8 cellular contexts compared by ENCODE assay signal in the genomic region with DNA sequence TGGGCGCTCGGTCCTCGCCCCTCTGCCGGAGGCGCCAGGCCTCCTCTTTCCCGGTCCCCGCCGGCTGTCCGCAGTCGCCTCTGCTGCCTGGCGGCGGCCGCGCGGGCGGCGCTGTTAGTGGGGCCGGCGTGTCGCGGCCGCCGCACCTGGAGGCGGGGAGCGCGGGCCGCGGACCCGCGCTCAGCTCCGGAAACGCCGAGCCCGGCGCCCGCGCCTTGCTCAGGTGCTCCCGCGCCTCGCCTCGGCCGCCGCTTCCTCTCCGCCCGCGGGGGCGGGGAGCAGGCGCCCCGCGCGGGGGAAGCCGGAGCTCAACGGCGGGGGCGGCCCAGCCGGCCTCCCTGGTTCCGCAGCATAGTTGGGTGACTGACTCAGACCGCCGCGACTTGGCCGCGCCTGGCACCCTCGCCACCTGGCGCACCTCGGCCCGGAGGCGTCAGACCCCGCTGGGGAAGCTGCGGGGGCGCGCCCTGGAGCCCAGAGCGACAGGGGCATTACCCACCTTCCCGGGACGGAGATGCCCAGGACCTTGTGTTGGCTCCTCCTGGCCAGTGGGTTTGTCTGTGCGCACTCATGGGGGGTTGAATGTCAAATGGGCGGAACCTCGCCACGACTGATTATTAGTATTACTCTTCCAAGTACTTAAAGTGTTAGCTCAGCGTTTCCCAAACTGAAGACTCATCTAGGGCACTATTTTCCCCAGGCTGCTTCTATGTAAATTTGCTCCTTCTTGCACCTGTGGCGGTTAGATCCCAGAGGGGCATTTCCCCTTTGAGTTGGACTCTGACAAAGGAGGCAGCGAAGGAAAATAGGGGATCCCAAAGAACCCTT. TPM values are rescaled to one million over a fixed set of nuclear protein-coding genes. Genes with fewer than 3 reads are reported as not detected.
DNase-seq lines count a peak whose midpoint lies in the region; ATAC-seq and TF ChIP-seq lines count a peak whose summit lies in the region.

A gene with protein sequence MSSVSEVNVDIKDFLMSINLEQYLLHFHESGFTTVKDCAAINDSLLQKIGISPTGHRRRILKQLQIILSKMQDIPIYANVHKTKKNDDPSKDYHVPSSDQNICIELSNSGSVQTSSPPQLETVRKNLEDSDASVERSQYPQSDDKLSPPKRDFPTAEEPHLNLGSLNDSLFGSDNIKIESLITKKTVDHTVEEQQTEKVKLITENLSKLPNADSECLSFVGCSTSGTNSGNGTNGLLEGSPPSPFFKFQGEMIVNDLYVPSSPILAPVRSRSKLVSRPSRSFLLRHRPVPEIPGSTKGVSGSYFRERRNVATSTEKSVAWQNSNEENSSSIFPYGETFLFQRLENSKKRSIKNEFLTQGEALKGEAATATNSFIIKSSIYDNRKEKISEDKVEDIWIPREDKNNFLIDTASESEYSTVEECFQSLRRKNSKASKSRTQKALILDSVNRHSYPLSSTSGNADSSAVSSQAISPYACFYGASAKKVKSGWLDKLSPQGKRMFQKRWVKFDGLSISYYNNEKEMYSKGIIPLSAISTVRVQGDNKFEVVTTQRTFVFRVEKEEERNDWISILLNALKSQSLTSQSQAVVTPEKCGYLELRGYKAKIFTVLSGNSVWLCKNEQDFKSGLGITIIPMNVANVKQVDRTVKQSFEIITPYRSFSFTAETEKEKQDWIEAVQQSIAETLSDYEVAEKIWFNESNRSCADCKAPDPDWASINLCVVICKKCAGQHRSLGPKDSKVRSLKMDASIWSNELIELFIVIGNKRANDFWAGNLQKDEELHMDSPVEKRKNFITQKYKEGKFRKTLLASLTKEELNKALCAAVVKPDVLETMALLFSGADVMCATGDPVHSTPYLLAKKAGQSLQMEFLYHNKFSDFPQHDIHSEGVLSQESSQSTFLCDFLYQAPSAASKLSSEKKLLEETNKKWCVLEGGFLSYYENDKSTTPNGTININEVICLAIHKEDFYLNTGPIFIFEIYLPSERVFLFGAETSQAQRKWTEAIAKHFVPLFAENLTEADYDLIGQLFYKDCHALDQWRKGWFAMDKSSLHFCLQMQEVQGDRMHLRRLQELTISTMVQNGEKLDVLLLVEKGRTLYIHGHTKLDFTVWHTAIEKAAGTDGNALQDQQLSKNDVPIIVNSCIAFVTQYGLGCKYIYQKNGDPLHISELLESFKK (N-terminal part only) (minus strand): TSS at position 258 of the 828 bp plus-strand sequence. CDS start 15,028 bp downstream, outside the sequence.

- no peaks in the 10 kb centered on the region for H3K27me3 ChIP-seq in lower lobe of right lung (ENCODE audit: low read depth)

- CTCF ChIA-PET in HEK293T (lab: Yijun Ruan, JAX) = interaction anchor here (0.5 to 1.4 kb wide), 3 partner anchors 10 to 802 kb away, joined by 4 to 6 read pairs (median 4); no protein-coding TSS in a partner anchor

- TF ChIP-seq POLR2A in NB4 (IDR thresholded peaks at IDR 0.05; ENCODE audit: extremely low read depth, insufficient read length) = peak; percentile 21

- peak within 1 kb of the TSS; percentile 60 to 83 for H3K27ac ChIP-seq in coronary artery
- peak within 1 kb of the TSS; percentile 89 for H3K27ac ChIP-seq in lower lobe of right lung

- POLR2A ChIA-PET in HEK293T (lab: Yijun Ruan, JAX) = interaction anchor here (1.0 to 1.5 kb wide), 6 partner anchors 11 to 76 kb away, joined by 3 to 5 read pairs (median 4); no protein-coding TSS in a partner anchor

- H3K4me1 ChIP-seq in lower lobe of right lung = peaks cover 22% of the 10 kb centered on the region

- ATAC-seq in GM18498 (IDR thresholded peaks at IDR 0.05; ENCODE audit: unreplicated experiment) (peak; percentile 68), lower lobe of right lung (peak; percentile 93 to 95)

- TF ChIP-seq CTCF in NB4 (IDR thresholded peaks at IDR 0.05; ENCODE audit: low read depth, low read length) (peak; percentile 8), coronary artery (IDR thresholded peaks at IDR 0.05) (no peak), lower lobe of right lung (IDR thresholded peaks at IDR 0.05) (no peak)

- H3K9me3 ChIP-seq in lower lobe of right lung = no peaks in the 10 kb centered on the region

- intact Hi-C loops in lower lobe of right lung (cut with DNase I) = no loop called here

- no peaks in the 10 kb centered on the region for H3K36me3 ChIP-seq in lower lobe of right lung

- H3K4me3 ChIP-seq in NB4 (ENCODE audit: low read depth, low read length) (peak within 1 kb of the TSS; percentile 64), coronary artery (peak within 1 kb of the TSS; percentile 78), lower lobe of right lung (peak within 1 kb of the TSS; percentile 70)

- DNase-seq in HEK293T (ENCODE audit: extremely low spot score) (peak; percentile 42), NB4 (ENCODE audit: low read depth) (peak; percentile 78), coronary artery (ENCODE audit: low spot score) (no peak), lower lobe of right lung (peak; percentile 83), inferior parietal cortex (ENCODE audit: extremely low spot score) (no peak)
- peak; percentile 75 for DNase-seq in activated CD4-positive, alpha-beta T cell treated with anti-CD3 and anti-CD28 coated beads for 48 hours
- peak; percentile 66 for DNase-seq in stimulated activated CD8-positive, alpha-beta memory T cell treated with anti-CD3 and anti-CD28 coated beads, Interleukin-12 subunit alpha, Interleukin-12 subunit beta, amount 100 ng/mL, for 1 hour (ENCODE audit: low read depth)

TF ChIP-seq in HEK293T, 16 proteins besides CTCF, POLR2A, EP300 and RAD21:
- TF ChIP-seq SUZ12 (IDR thresholded peaks at IDR 0.05) (no peak), L3MBTL2 (conservative IDR thresholded peaks at IDR 0.05) (no peak), SP1 (IDR thresholded peaks at IDR 0.05) (no peak), HDGF (IDR thresholded peaks at IDR 0.05; ENCODE audit: borderline replicate concordance) (no peak), ZNF384 (IDR thresholded peaks at IDR 0.05) (no peak), FOXM1 (IDR thresholded peaks at IDR 0.05; ENCODE audit: borderline replicate concordance) (no peak), NFRKB (IDR thresholded peaks at IDR 0.05) (no peak)
- TF ChIP-seq, protein P1, sequence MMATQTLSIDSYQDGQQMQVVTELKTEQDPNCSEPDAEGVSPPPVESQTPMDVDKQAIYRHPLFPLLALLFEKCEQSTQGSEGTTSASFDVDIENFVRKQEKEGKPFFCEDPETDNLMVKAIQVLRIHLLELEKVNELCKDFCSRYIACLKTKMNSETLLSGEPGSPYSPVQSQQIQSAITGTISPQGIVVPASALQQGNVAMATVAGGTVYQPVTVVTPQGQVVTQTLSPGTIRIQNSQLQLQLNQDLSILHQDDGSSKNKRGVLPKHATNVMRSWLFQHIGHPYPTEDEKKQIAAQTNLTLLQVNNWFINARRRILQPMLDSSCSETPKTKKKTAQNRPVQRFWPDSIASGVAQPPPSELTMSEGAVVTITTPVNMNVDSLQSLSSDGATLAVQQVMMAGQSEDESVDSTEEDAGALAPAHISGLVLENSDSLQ (IDR thresholded peaks at IDR 0.05) = no peak

RNA-seq across cellular contexts. Expression of the gene that starts here (rescaled TPM):
- total RNA-seq in lower lobe of right lung = 74.5 TPM

Comparison
In these comparisons a context has a peak if more than half of its experiments do, and no peak if none do; other contexts are left out.
1. DNase-seq: peak in HEK293T (single experiment), NB4 (single experiment), activated CD4-positive, alpha-beta T cell treated with anti-CD3 and anti-CD28 coated beads for 48 hours (single experiment), lower lobe of right lung (single experiment) and stimulated activated CD8-positive, alpha-beta memory T cell treated with anti-CD3 and anti-CD28 coated beads, Interleukin-12 subunit alpha, Interleukin-12 subunit beta, amount 100 ng/mL, for 1 hour (single experiment); none in coronary artery (single experiment) and inferior parietal cortex (single experiment).
2. Peak in every context shown above with its lines, with median percentiles within 50 percentile points of each other: H3K4me3 ChIP-seq.